11 cellular contexts compared by ENCODE assay signal in the genomic region with DNA sequence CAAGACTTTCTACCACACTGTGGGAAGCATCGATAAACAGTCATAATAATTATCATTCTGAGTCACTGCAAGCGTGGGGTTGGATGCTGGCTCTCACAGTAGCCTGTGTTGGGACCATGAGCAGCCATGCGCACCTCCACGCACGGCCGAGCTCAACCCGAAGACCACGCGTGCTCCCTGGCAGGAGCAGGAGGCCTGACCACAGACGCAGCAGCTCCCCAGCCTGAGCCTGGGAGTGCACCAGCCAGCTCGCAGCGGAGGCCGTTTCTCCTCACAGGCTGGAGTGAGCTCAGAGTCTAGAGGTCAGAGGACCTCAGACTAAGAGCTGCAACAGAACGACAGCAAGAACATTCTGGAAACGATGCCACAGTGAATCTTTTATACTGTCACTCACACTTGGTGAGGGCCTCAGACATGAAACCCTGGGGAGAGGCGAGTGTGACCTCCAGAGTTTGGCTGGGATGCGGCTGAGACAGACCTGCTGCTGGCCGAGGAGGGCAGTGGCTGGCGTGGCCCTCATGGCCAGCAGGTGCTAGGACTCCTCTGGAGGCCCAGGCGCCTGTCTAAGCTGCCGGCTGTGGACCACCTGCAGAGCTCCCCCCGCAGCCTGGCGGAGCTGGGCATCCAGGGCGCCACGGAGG. TPM values are rescaled to one million over a fixed set of nuclear protein-coding genes. Genes with fewer than 3 reads are reported as not detected.
DNase-seq lines count a peak whose midpoint lies in the region; ATAC-seq lines count a peak whose summit lies in the region.
"Had no signal": no experiment of that assay in that cellular context is flagged by ENCODE, and none has a peak within 500 bp of the region (broad histone marks: within the 10 kb centered on the region; RNA-seq: fewer than 3 reads in every experiment).

No MANE protein-coding gene starts in this region.

- no peaks in the 10 kb centered on the region for H3K27me3 ChIP-seq in Karpas-422 (ENCODE audit: low read length)
- H3K27me3 ChIP-seq: stomach had no signal

- peaks cover 21% of the 10 kb centered on the region for H3K4me1 Mint-ChIP-seq in activated naive CD4-positive, alpha-beta T cell treated with anti-CD3 and anti-CD28 coated beads, Interleukin-2, amount 10 ng/mL, durations not matched to agents 7 days and 5 days
- peaks cover 19 to 24% of the 10 kb centered on the region in 2 donors for H3K4me1 Mint-ChIP-seq in effector memory CD8-positive, alpha-beta T cell (ENCODE audit: low read depth in 2 of 2)
- peaks cover 35% of the 10 kb centered on the region for H3K4me1 Mint-ChIP-seq in stimulated activated memory B cell treated with anti-CD40 and anti-IgM and Interleukin-4, amounts not matched to agents 10 μg/mL and 1 μg/mL and 100 μg/mL, for 72 hours
- peaks cover 6 to 25% (median 21%) of the 10 kb centered on the region in 4 donors for H3K4me1 Mint-ChIP-seq in naive thymus-derived CD8-positive, alpha-beta T cell

- peaks cover 11% of the 10 kb centered on the region; the same call in 1 of the 2 replicates for H4K20me1 ChIP-seq in Karpas-422 (ENCODE audit: insufficient read depth, low read depth, low read length)

- in situ Hi-C loops in KBM-7 (cut with MboI; ENCODE audit: low pct_unique_long_range_greater_than_20kb, low sequenced_read_pairs) = no loop called here

- no peaks in the 10 kb centered on the region for H3K9me2 ChIP-seq in Karpas-422 (replicated peaks; ENCODE audit: insufficient read depth, low read length)

- peak overlapping the region; percentile 45; the same call in 1 of the 2 replicates for H3K27ac ChIP-seq in Karpas-422 (ENCODE audit: low read length)
- H3K27ac ChIP-seq: stomach had no signal

- peaks cover 6% of the 10 kb centered on the region; the same call in 1 of the 2 replicates for H3K36me3 ChIP-seq in Karpas-422 (ENCODE audit: insufficient read depth, low read length)

- peak; percentile 30 for DNase-seq in activated naive CD4-positive, alpha-beta T cell treated with Interleukin-2 at 50 U/mL for 16 hours
- no peak for DNase-seq in activated naive CD4-positive, alpha-beta T cell treated with anti-CD3 and anti-CD28 coated beads, Interleukin-2, amount 10 ng/mL, durations not matched to agents 7 days and 5 days
- DNase-seq in Karpas-422 (peak; percentile 48), KBM-7 (no peak)
- no peak for DNase-seq in effector memory CD8-positive, alpha-beta T cell
- no peak for DNase-seq in naive thymus-derived CD8-positive, alpha-beta T cell
- DNase-seq: NCI-H2081, stomach had no signal

- no peak overlapping the region for H3K4me2 ChIP-seq in Karpas-422 (ENCODE audit: low read depth, low read length, poor library complexity, severe bottlenecking)

- no peak overlapping the region for H3K4me3 ChIP-seq in Karpas-422 (ENCODE audit: low read length)
- H3K4me3 ChIP-seq: mucosa of descending colon, stomach had no signal

- H3K9ac ChIP-seq in Karpas-422 (ENCODE audit: low read length) = no peak overlapping the region

- H3K27me3 Mint-ChIP-seq in activated naive CD4-positive, alpha-beta T cell treated with anti-CD3 and anti-CD28 coated beads, Interleukin-2, amount 10 ng/mL, durations not matched to agents 7 days and 5 days = no peaks in the 10 kb centered on the region
- no peaks in the 10 kb centered on the region for H3K27me3 Mint-ChIP-seq in effector memory CD8-positive, alpha-beta T cell
- no peaks in the 10 kb centered on the region for H3K27me3 Mint-ChIP-seq in stimulated activated memory B cell treated with anti-CD40 and anti-IgM and Interleukin-4, amounts not matched to agents 10 μg/mL and 1 μg/mL and 100 μg/mL, for 72 hours
- no peaks in the 10 kb centered on the region for H3K27me3 Mint-ChIP-seq in naive thymus-derived CD8-positive, alpha-beta T cell

- H3K4me1 ChIP-seq in Karpas-422 (ENCODE audit: low read length) = peaks cover 29% of the 10 kb centered on the region

- H3K9me3 Mint-ChIP-seq in activated naive CD4-positive, alpha-beta T cell treated with anti-CD3 and anti-CD28 coated beads, Interleukin-2, amount 10 ng/mL, durations not matched to agents 7 days and 5 days = no peaks in the 10 kb centered on the region
- H3K9me3 Mint-ChIP-seq in effector memory CD8-positive, alpha-beta T cell = no peaks in the 10 kb centered on the region
- H3K9me3 Mint-ChIP-seq in stimulated activated memory B cell treated with anti-CD40 and anti-IgM and Interleukin-4, amounts not matched to agents 10 μg/mL and 1 μg/mL and 100 μg/mL, for 72 hours = no peaks in the 10 kb centered on the region
- no peaks in the 10 kb centered on the region for H3K9me3 Mint-ChIP-seq in naive thymus-derived CD8-positive, alpha-beta T cell

- no peak overlapping the region for H2AFZ ChIP-seq in Karpas-422 (ENCODE audit: low read length)

- no peak overlapping the region for H3K4me3 Mint-ChIP-seq in activated naive CD4-positive, alpha-beta T cell treated with anti-CD3 and anti-CD28 coated beads, Interleukin-2, amount 10 ng/mL, durations not matched to agents 7 days and 5 days
- no peak overlapping the region for H3K4me3 Mint-ChIP-seq in effector memory CD8-positive, alpha-beta T cell
- H3K4me3 Mint-ChIP-seq in stimulated activated memory B cell treated with anti-CD40 and anti-IgM and Interleukin-4, amounts not matched to agents 10 μg/mL and 1 μg/mL and 100 μg/mL, for 72 hours = peak overlapping the region; percentile 26
- H3K4me3 Mint-ChIP-seq in naive thymus-derived CD8-positive, alpha-beta T cell = peak overlapping the region in 1 of 10 donors; percentile 4

- CTCF ChIA-PET in activated naive CD4-positive, alpha-beta T cell treated with anti-CD3 and anti-CD28 coated beads, Interleukin-2, amount 10 ng/mL, durations not matched to agents 7 days and 5 days (lab: Charles Lee) = no interaction called here

- ATAC-seq in effector memory CD8-positive, alpha-beta T cell (replicated peaks) = no peak
- ATAC-seq in stimulated activated memory B cell treated with anti-CD40 and anti-IgM and Interleukin-4, amounts not matched to agents 10 μg/mL and 1 μg/mL and 100 μg/mL, for 72 hours = peak; percentile 79
- no peak for ATAC-seq in naive thymus-derived CD8-positive, alpha-beta T cell
- no peak for ATAC-seq in HG03457 (IDR thresholded peaks at IDR 0.05; ENCODE audit: unreplicated experiment)
- ATAC-seq: mucosa of descending colon had no signal

- peaks cover 18% of the 10 kb centered on the region for H3K36me3 Mint-ChIP-seq in activated naive CD4-positive, alpha-beta T cell treated with anti-CD3 and anti-CD28 coated beads, Interleukin-2, amount 10 ng/mL, durations not matched to agents 7 days and 5 days
- peaks cover 27% of the 10 kb centered on the region for H3K36me3 Mint-ChIP-seq in effector memory CD8-positive, alpha-beta T cell (ENCODE audit: insufficient read depth)
- H3K36me3 Mint-ChIP-seq in stimulated activated memory B cell treated with anti-CD40 and anti-IgM and Interleukin-4, amounts not matched to agents 10 μg/mL and 1 μg/mL and 100 μg/mL, for 72 hours = peaks cover 31% of the 10 kb centered on the region
- H3K36me3 Mint-ChIP-seq in naive thymus-derived CD8-positive, alpha-beta T cell = peaks cover 0 to 3% (median 0%) of the 10 kb centered on the region in 3 donors

- no peaks in the 10 kb centered on the region for H3K9me3 ChIP-seq in Karpas-422 (ENCODE audit: low read length)
- H3K9me3 ChIP-seq: mucosa of descending colon, stomach had no signal

- POLR2A ChIA-PET in naive thymus-derived CD8-positive, alpha-beta T cell (lab: Charles Lee) = interaction anchor here (0.5 kb wide), 1 partner anchor 14 kb away, joined by 3 read pairs; no protein-coding TSS in a partner anchor

- H3K27ac Mint-ChIP-seq in activated naive CD4-positive, alpha-beta T cell treated with anti-CD3 and anti-CD28 coated beads, Interleukin-2, amount 10 ng/mL, durations not matched to agents 7 days and 5 days = no peak overlapping the region
- H3K27ac Mint-ChIP-seq in effector memory CD8-positive, alpha-beta T cell = peak overlapping the region; percentile 32 to 60
- peak overlapping the region; percentile 76 for H3K27ac Mint-ChIP-seq in stimulated activated memory B cell treated with anti-CD40 and anti-IgM and Interleukin-4, amounts not matched to agents 10 μg/mL and 1 μg/mL and 100 μg/mL, for 72 hours
- H3K27ac Mint-ChIP-seq in naive thymus-derived CD8-positive, alpha-beta T cell = peak overlapping the region in 1 of 10 donors; percentile 63

- H3K79me2 ChIP-seq in Karpas-422 (ENCODE audit: low read length) = peaks cover 18% of the 10 kb centered on the region

RNA-seq across cellular contexts. Expression of gene NDUFAF8, which starts 6.0 kb away (rescaled TPM):
- 34.7 and 81.5 TPM in 2 replicates for total RNA-seq in Karpas-422 (2014; rRNA removed; shearing (Covaris generic); ENCODE audit: low replicate concordance)
- total RNA-seq in naive thymus-derived CD8-positive, alpha-beta T cell = 10 to 100 TPM; 50.8 to 53.3 TPM
- polyA plus RNA-seq in naive thymus-derived CD8-positive, alpha-beta T cell = 100 to 1,000 TPM in 2 of 3 donors, 10 to 100 TPM in 1; 85.2 to 135 (median 107) TPM

RNA-seq across cellular contexts. Expression of gene TEPSIN, which starts 6.3 kb away (rescaled TPM):
- total RNA-seq in Karpas-422 (2014; rRNA removed; shearing (Covaris generic); ENCODE audit: low replicate concordance) = 14.5 and 36.6 TPM in 2 replicates
- total RNA-seq in naive thymus-derived CD8-positive, alpha-beta T cell = 100 to 1,000 TPM; 122 to 136 TPM
- polyA plus RNA-seq in naive thymus-derived CD8-positive, alpha-beta T cell = 1 to 10 TPM; 2.7 to 2.8 (median 2.8) TPM

RNA-seq across cellular contexts. Expression of gene CEP131, which starts 22.4 kb away (rescaled TPM):
- total RNA-seq in Karpas-422 (2014; rRNA removed; shearing (Covaris generic); ENCODE audit: low replicate concordance) = 5.1 and 23.6 TPM in 2 replicates
- total RNA-seq in naive thymus-derived CD8-positive, alpha-beta T cell = 10 to 100 TPM; 10.3 to 12.0 TPM
- 1 to 10 TPM; 1.1 to 4.4 (median 4.2) TPM for polyA plus RNA-seq in naive thymus-derived CD8-positive, alpha-beta T cell

RNA-seq across cellular contexts. Expression of gene SLC38A10, which starts 50.0 kb away (rescaled TPM):
- total RNA-seq in Karpas-422 (2014; rRNA removed; shearing (Covaris generic); ENCODE audit: low replicate concordance) = 20.8 and 48.8 TPM in 2 replicates
- 10 to 100 TPM; 59.3 to 60.9 TPM for total RNA-seq in naive thymus-derived CD8-positive, alpha-beta T cell
- polyA plus RNA-seq in naive thymus-derived CD8-positive, alpha-beta T cell = 10 to 100 TPM; 32.6 to 53.8 (median 39.7) TPM

Comparison
In these comparisons a context has a peak if more than half of its experiments do, and no peak if none do; other contexts are left out.
1. DNase-seq: peak in activated naive CD4-positive, alpha-beta T cell treated with Interleukin-2 at 50 U/mL for 16 hours (single experiment) and Karpas-422 (single experiment); none in activated naive CD4-positive, alpha-beta T cell treated with anti-CD3 and anti-CD28 coated beads, Interleukin-2, amount 10 ng/mL, durations not matched to agents 7 days and 5 days (single experiment), effector memory CD8-positive, alpha-beta T cell (0 of 3), KBM-7 (single experiment) and naive thymus-derived CD8-positive, alpha-beta T cell (0 of 10).